In the genomic region with DNA sequence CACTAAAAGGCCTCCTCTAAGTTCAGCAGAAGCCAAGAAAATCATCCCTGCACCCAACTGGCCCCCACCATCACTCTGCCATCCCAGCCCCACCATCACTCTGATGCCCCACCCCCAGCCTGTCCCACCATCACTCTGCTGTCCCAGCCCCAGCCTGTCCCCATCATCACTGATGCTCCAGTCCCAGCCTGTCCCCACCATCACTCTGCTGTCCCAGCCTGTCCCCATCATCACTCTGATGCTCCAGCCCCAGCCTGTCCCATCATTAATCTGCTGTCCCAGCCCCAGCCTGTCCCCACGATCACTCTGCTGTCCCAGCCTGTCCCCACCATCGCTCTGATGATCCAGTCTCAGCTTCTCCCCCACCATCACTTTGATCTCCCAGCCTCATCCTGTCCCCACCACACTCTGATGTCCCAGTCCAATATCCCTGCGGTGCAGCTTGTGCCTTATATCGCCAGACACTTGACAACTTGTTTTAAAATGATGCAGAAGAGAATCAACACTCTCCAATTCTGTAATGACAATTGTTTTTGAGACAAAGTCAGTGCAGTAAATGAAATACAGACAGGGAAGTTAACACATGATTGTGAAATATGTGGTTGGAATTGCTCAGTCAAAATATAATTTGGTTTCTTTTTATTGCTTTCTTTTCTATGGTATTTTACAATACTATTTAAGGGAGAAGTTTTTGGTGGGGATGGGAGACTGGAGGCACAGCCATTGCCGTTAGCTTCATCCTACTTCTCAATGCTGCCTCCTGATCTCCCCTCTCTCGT, we compare ENCODE assay signal across 12 cellular contexts.
A peak's percentile ranks its signal among the peaks of the same experiment; 100 is the strongest.
DNase-seq lines count a peak whose midpoint lies in the region; ATAC-seq and TF ChIP-seq lines count a peak whose summit lies in the region.
"Had no signal": no experiment of that assay in that cellular context is flagged by ENCODE, and none has a peak within 500 bp of the region (broad histone marks: within the 10 kb centered on the region; RNA-seq: fewer than 3 reads in every experiment).

No MANE protein-coding gene starts in this region.

- TF ChIP-seq CTCF in lung (IDR thresholded peaks at IDR 0.05; ENCODE audit: control extremely low read depth, extremely low read depth) (no peak), adrenal gland (IDR thresholded peaks at IDR 0.05) (no peak)

- TF ChIP-seq POLR2A in adrenal gland (IDR thresholded peaks at IDR 0.05) = no peak

- no peaks in the 10 kb centered on the region for H3K27me3 Mint-ChIP-seq in activated T-helper 17 cell treated with anti-CD3 and anti-CD28 coated beads, Interleukin-2, amount 50 U/mL, for 72 hours

- peak overlapping the region in 1 of 2 donors; percentile 79 for H3K27ac ChIP-seq in lung (ENCODE audit: low read depth in 1 of 2, low read length in 1 of 2)
- no peak overlapping the region for H3K27ac ChIP-seq in substantia nigra (ENCODE audit: low read depth, low read length, poor library complexity, severe bottlenecking)
- H3K27ac ChIP-seq in adrenal gland = no peak overlapping the region

- WGBS in lung, 2 donors = 43 to 68% methylated on average over 6 of the region's 6 CpGs
- WGBS in adrenal gland, 4 donors = 72 to 84% (median 79%) methylated on average over 6 of the region's 6 CpGs

- DNase-seq in CD1c-positive myeloid dendritic cell (ENCODE audit: extremely low spot score) (peak; percentile 82), LHCN-M2 (ENCODE audit: low read depth) (peak; percentile 10), lung (ENCODE audit: low spot score) (no peak), substantia nigra (lab: John Stamatoyannopoulos, UW) (no peak), DMS79 treated with DMSO at 0.1 percent for 48 hours (lab: John Stamatoyannopoulos, UW) (no peak), adrenal gland (no peak)
- DNase-seq: activated gamma-delta T cell; effector memory CD4-positive, alpha-beta T cell; NCI-H1694 treated with DMSO at 0.1 percent for 48 hours; stimulated activated naive CD4-positive, alpha-beta T cell had no signal

- H3K4me3 ChIP-seq in lung = no peak overlapping the region
- no peak overlapping the region for H3K4me3 ChIP-seq in adrenal gland

- no peaks in the 10 kb centered on the region for H3K36me3 Mint-ChIP-seq in activated T-helper 17 cell treated with anti-CD3 and anti-CD28 coated beads, Interleukin-2, amount 50 U/mL, for 72 hours (ENCODE audit: low read depth)

- H3K4me3 Mint-ChIP-seq in activated T-helper 17 cell treated with anti-CD3 and anti-CD28 coated beads, Interleukin-2, amount 50 U/mL, for 72 hours = peak overlapping the region; percentile 79

- peaks cover 37% of the 10 kb centered on the region for H3K4me1 Mint-ChIP-seq in activated T-helper 17 cell treated with anti-CD3 and anti-CD28 coated beads, Interleukin-2, amount 50 U/mL, for 72 hours

- H3K9me3 ChIP-seq in lung (ENCODE audit: control insufficient read depth in 2 of 2, insufficient read depth in 1 of 2, low read length in 1 of 2) = no peaks in the 10 kb centered on the region
- H3K9me3 ChIP-seq in adrenal gland (replicated peaks in 1 of 3) = no peaks in the 10 kb centered on the region

- H3K27me3 ChIP-seq in lung (ENCODE audit: control insufficient read depth, insufficient read depth) (no peaks in the 10 kb centered on the region), adrenal gland (no peaks in the 10 kb centered on the region)

- peak overlapping the region; percentile 92 for H3K27ac Mint-ChIP-seq in activated T-helper 17 cell treated with anti-CD3 and anti-CD28 coated beads, Interleukin-2, amount 50 U/mL, for 72 hours

- no peaks in the 10 kb centered on the region for H3K36me3 ChIP-seq in lung (ENCODE audit: control insufficient read depth in 2 of 2, insufficient read depth in 2 of 2, low read length in 2 of 2)
- H3K36me3 ChIP-seq in adrenal gland (replicated peaks in 1 of 2) = no peaks in the 10 kb centered on the region

- H3K9me3 Mint-ChIP-seq in activated T-helper 17 cell treated with anti-CD3 and anti-CD28 coated beads, Interleukin-2, amount 50 U/mL, for 72 hours = no peaks in the 10 kb centered on the region

- H3K4me1 ChIP-seq in lung (ENCODE audit: control insufficient read depth in 2 of 2, insufficient read depth in 2 of 2, low read length in 2 of 2) = peaks cover 0 to 6% of the 10 kb centered on the region in 2 donors
- H3K4me1 ChIP-seq in adrenal gland (replicated peaks in 1 of 2) = no peaks in the 10 kb centered on the region

- intact Hi-C loops in adrenal gland (cut with DNase I) = no loop called here

- no peak for ATAC-seq in activated T-helper 17 cell treated with anti-CD3 and anti-CD28 coated beads, Interleukin-2, amount 50 U/mL, for 72 hours (replicated peaks)
- peak; percentile 19 for ATAC-seq in lung (ENCODE audit: insufficient read depth, low FRiP score)
- no peak for ATAC-seq in HG03039 (IDR thresholded peaks at IDR 0.05; ENCODE audit: unreplicated experiment)

Comparison
In these comparisons a context has a peak if more than half of its experiments do, and no peak if none do; other contexts are left out.
1. DNase-seq: peak in CD1c-positive myeloid dendritic cell (single experiment) and LHCN-M2 (single experiment); none in lung (single experiment), substantia nigra (0 of 49), DMS79 treated with DMSO at 0.1 percent for 48 hours (single experiment) and adrenal gland (0 of 7).